ENCODE assay signal across 8 cellular contexts in genomic region chr11:74948546-74948897, GRCh38. TPM values are rescaled to one million over a fixed set of nuclear protein-coding genes. Genes with fewer than 3 reads are reported as not detected.
DNase-seq lines count a peak whose midpoint lies in the region; ATAC-seq, FAIRE-seq and TF ChIP-seq lines count a peak whose summit lies in the region.

No MANE protein-coding gene starts in this region.

- no CpG with 5 or more reads among the region's 9 CpGs for WGBS in iPS DF 6.9 (ENCODE audit: insufficient coverage, insufficient read length)

- TF ChIP-seq POLR2A in H54 (IDR thresholded peaks at IDR 0.05; ENCODE audit: low read depth, low read length), result no peak

- H3K4me1 Mint-ChIP-seq in activated naive CD8-positive, alpha-beta T cell treated with anti-CD3 and anti-CD28 coated beads for 36 hours, result peaks cover 50% of the 10 kb centered on the region
- H3K4me1 Mint-ChIP-seq in stimulated activated naive B cell treated with anti-CD40 and anti-IgM and Interleukin-4, amounts not matched to agents 10 μg/mL and 1 μg/mL and 100 μg/mL, for 72 hours, result peaks cover 26 to 65% of the 10 kb centered on the region in 2 donors

- ATAC-seq in GM18870 (IDR thresholded peaks at IDR 0.05; ENCODE audit: unreplicated experiment), result peak; percentile 8
- ATAC-seq in HG03439 (IDR thresholded peaks at IDR 0.05; ENCODE audit: unreplicated experiment), result peak; percentile 15
- peak; percentile 12 to 23 for ATAC-seq in stimulated activated naive B cell treated with anti-CD40 and anti-IgM and Interleukin-4, amounts not matched to agents 10 μg/mL and 1 μg/mL and 100 μg/mL, for 72 hours (replicated peaks)

- no peak for DNase-seq in activated naive CD8-positive, alpha-beta T cell treated with anti-CD3 and anti-CD28 coated beads for 36 hours
- no peak for DNase-seq in iPS DF 6.9 (ENCODE audit: low read depth, low spot score)
- DNase-seq in stimulated activated naive B cell treated with anti-CD40 and anti-IgM and Interleukin-4, amounts not matched to agents 10 μg/mL and 1 μg/mL and 100 μg/mL, for 72 hours, result no peak
- no peak for DNase-seq in H54 (ENCODE audit: insufficient read length, low spot score)
- DNase-seq in GOT3 (lab: John Stamatoyannopoulos, UW), result no peak

- FAIRE-seq in H54 (lab: Jason Lieb, UNC), result no peak

- H3K27me3 Mint-ChIP-seq in activated naive CD8-positive, alpha-beta T cell treated with anti-CD3 and anti-CD28 coated beads for 36 hours, result no peaks in the 10 kb centered on the region
- no peaks in the 10 kb centered on the region for H3K27me3 Mint-ChIP-seq in stimulated activated naive B cell treated with anti-CD40 and anti-IgM and Interleukin-4, amounts not matched to agents 10 μg/mL and 1 μg/mL and 100 μg/mL, for 72 hours

- H3K4me1 ChIP-seq in ACC112 (ENCODE audit: control insufficient read depth, insufficient read depth, low read length, unreplicated experiment) (peaks cover 28% of the 10 kb centered on the region), iPS DF 6.9 (ENCODE audit: control insufficient read depth, insufficient read depth, low read length) (no peaks in the 10 kb centered on the region)

- peak overlapping the region; percentile 97 for H3K27ac Mint-ChIP-seq in activated naive CD8-positive, alpha-beta T cell treated with anti-CD3 and anti-CD28 coated beads for 36 hours
- H3K27ac Mint-ChIP-seq in stimulated activated naive B cell treated with anti-CD40 and anti-IgM and Interleukin-4, amounts not matched to agents 10 μg/mL and 1 μg/mL and 100 μg/mL, for 72 hours, result peak overlapping the region; percentile 98

- peaks cover 42% of the 10 kb centered on the region for H3K36me3 Mint-ChIP-seq in activated naive CD8-positive, alpha-beta T cell treated with anti-CD3 and anti-CD28 coated beads for 36 hours
- peaks cover 27 to 32% of the 10 kb centered on the region in 2 donors for H3K36me3 Mint-ChIP-seq in stimulated activated naive B cell treated with anti-CD40 and anti-IgM and Interleukin-4, amounts not matched to agents 10 μg/mL and 1 μg/mL and 100 μg/mL, for 72 hours

- H3K27me3 ChIP-seq in ACC112 (ENCODE audit: insufficient read depth, low read length) (no peaks in the 10 kb centered on the region), iPS DF 6.9 (ENCODE audit: control insufficient read depth, insufficient read depth, low read length) (no peaks in the 10 kb centered on the region)

- H3K9me3 Mint-ChIP-seq in activated naive CD8-positive, alpha-beta T cell treated with anti-CD3 and anti-CD28 coated beads for 36 hours, result no peaks in the 10 kb centered on the region
- H3K9me3 Mint-ChIP-seq in stimulated activated naive B cell treated with anti-CD40 and anti-IgM and Interleukin-4, amounts not matched to agents 10 μg/mL and 1 μg/mL and 100 μg/mL, for 72 hours, result no peaks in the 10 kb centered on the region

- 0 out of 2 replicates have a peak overlapping the region, but pooled peaks have one; percentile 14 for H3K27ac ChIP-seq in ACC112 (ENCODE audit: low read depth, low read length)
- no peak overlapping the region for H3K27ac ChIP-seq in iPS DF 6.9 (ENCODE audit: low read length)

- peak overlapping the region; percentile 99 for H2AFZ ChIP-seq in ACC112 (ENCODE audit: low read length, unreplicated experiment)

- H3K79me2 ChIP-seq in ACC112 (ENCODE audit: control insufficient read depth, insufficient read depth, low read length, unreplicated experiment), result peaks cover 48% of the 10 kb centered on the region

- H3K9me3 ChIP-seq in iPS DF 6.9 (ENCODE audit: control insufficient read depth, insufficient read depth, low read length), result no peaks in the 10 kb centered on the region

- H3K4me3 ChIP-seq in ACC112 (ENCODE audit: low read depth, low read length) (peak overlapping the region; percentile 100), iPS DF 6.9 (ENCODE audit: low read length) (peak overlapping the region; percentile 73; the same call in 1 of the 2 replicates)

- peak overlapping the region; percentile 99 for H3K4me3 Mint-ChIP-seq in activated naive CD8-positive, alpha-beta T cell treated with anti-CD3 and anti-CD28 coated beads for 36 hours
- H3K4me3 Mint-ChIP-seq in stimulated activated naive B cell treated with anti-CD40 and anti-IgM and Interleukin-4, amounts not matched to agents 10 μg/mL and 1 μg/mL and 100 μg/mL, for 72 hours, result peak overlapping the region; percentile 90 to 97

- H3K36me3 ChIP-seq in ACC112 (ENCODE audit: insufficient read depth, low read length) (peaks cover 10% of the 10 kb centered on the region; the same call in 1 of the 2 replicates), iPS DF 6.9 (ENCODE audit: control insufficient read depth, insufficient read depth, low read length) (no peaks in the 10 kb centered on the region)

RNA-seq across cellular contexts. Expression of gene XRRA1, which starts 0.4 kb away (rescaled TPM):
- 10 to 100 TPM; 23.7 to 25.2 TPM for total RNA-seq in activated naive CD8-positive, alpha-beta T cell treated with anti-CD3 and anti-CD28 coated beads for 36 hours

RNA-seq across cellular contexts. Expression of gene SPCS2, which starts 0.5 kb away (rescaled TPM):
- 100 to 1,000 TPM; 137 to 139 TPM for total RNA-seq in activated naive CD8-positive, alpha-beta T cell treated with anti-CD3 and anti-CD28 coated beads for 36 hours

RNA-seq across cellular contexts. Expression of gene NEU3, which starts 40.2 kb away (rescaled TPM):
- total RNA-seq in activated naive CD8-positive, alpha-beta T cell treated with anti-CD3 and anti-CD28 coated beads for 36 hours, result 10 to 100 TPM; 13.0 to 13.1 TPM
